ENCODE assay signal across 29 cellular contexts in the genomic region with DNA sequence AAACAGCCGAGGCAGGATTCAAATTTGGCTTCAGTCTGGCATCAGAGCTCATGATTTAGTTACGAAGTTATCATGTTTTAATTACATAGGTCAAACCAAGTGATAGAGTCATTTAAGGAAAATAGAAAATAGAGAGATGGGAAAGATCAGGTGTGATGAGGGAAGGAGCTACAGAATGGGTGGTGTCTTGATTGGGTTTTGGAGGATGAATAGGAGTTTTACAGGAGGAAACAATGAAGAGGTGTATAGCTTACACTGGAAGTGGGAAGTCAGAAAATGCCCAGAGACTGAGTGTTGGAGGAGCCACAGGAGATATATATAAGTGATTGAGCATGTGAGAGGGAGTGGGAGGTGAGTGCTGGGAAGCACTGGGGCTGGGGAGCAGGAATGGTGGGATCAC.
"Had no signal": no experiment of that assay in that cellular context is flagged by ENCODE, and none has a peak within 500 bp of the region (broad histone marks: within the 10 kb centered on the region; RNA-seq: fewer than 3 reads in every experiment).

No MANE protein-coding gene starts in this region.

- H3K9me3 ChIP-seq: stomach, suprapubic skin, testis, thoracic aorta, thyroid gland, tibial artery, tibial nerve, transverse colon, upper lobe of left lung, upper lobe of right lung, uterus, vagina had no signal

- H3K36me3 Mint-ChIP-seq: stimulated activated effector memory CD8-positive, alpha-beta T cell treated with anti-CD3 and anti-CD28 coated beads, Interleukin-12 subunit alpha, Interleukin-12 subunit beta, amount 100 ng/mL, for 72 hours; stimulated activated memory B cell treated with anti-CD40 and anti-IgM and Interleukin-4, amounts not matched to agents 10 μg/mL and 1 μg/mL and 100 μg/mL, for 72 hours; stimulated activated naive B cell treated with anti-CD40 and anti-IgM and Interleukin-4, amounts not matched to agents 10 μg/mL and 1 μg/mL and 100 μg/mL, for 72 hours; type B pancreatic cell had no signal

- H3K9me3 Mint-ChIP-seq: stimulated activated naive CD8-positive, alpha-beta T cell treated with anti-CD3 and anti-CD28 coated beads, Interleukin-15, amount 100 ng/mL, for 72 hours; stimulated activated naive CD8-positive, alpha-beta T cell treated with anti-CD3 and anti-CD28 coated beads, Interleukin-15, Interleukin-2, amounts not matched to agents 100 ng/mL and 50 ng/mL, for 24 hours; type B pancreatic cell had no signal

- H3K4me3 ChIP-seq: stomach, suprapubic skin, testis, thoracic aorta, thyroid gland, tibial artery, tibial nerve, transverse colon, upper lobe of left lung, upper lobe of right lung, uterus, vagina had no signal

- H3K27me3 ChIP-seq: stomach, suprapubic skin, testis, thyroid gland, tibial artery, tibial nerve, transverse colon, upper lobe of left lung, upper lobe of right lung, uterus, vagina had no signal

- H3K4me1 ChIP-seq: stomach, suprapubic skin, testis, thyroid gland, tibial artery, tibial nerve, transverse colon, upper lobe of left lung, upper lobe of right lung, uterus, vagina had no signal

- H3K4me1 Mint-ChIP-seq: stimulated activated effector memory CD8-positive, alpha-beta T cell treated with anti-CD3 and anti-CD28 coated beads, Interleukin-12 subunit alpha, Interleukin-12 subunit beta, amount 100 ng/mL, for 72 hours; stimulated activated memory B cell treated with anti-CD40 and anti-IgM and Interleukin-4, amounts not matched to agents 10 μg/mL and 1 μg/mL and 100 μg/mL, for 72 hours; stimulated activated naive CD8-positive, alpha-beta T cell treated with anti-CD3 and anti-CD28 coated beads, Interleukin-15, amount 100 ng/mL, for 72 hours had no signal

- FAIRE-seq: urothelium cell line had no signal

- H3K36me3 ChIP-seq: stomach, suprapubic skin, thoracic aorta, thyroid gland, tibial artery, tibial nerve, transverse colon, upper lobe of left lung, upper lobe of right lung, uterus, vagina had no signal

- H3K27ac ChIP-seq: stomach, suprapubic skin, testis, thoracic aorta, thyroid gland, tibial artery, tibial nerve, transverse colon, upper lobe of left lung, upper lobe of right lung, uterus, vagina had no signal

- H3K27ac Mint-ChIP-seq: stimulated activated effector memory CD8-positive, alpha-beta T cell treated with anti-CD3 and anti-CD28 coated beads, Interleukin-12 subunit alpha, Interleukin-12 subunit beta, amount 100 ng/mL, for 72 hours; stimulated activated memory B cell treated with anti-CD40 and anti-IgM and Interleukin-4, amounts not matched to agents 10 μg/mL and 1 μg/mL and 100 μg/mL, for 72 hours; stimulated activated naive B cell treated with anti-CD40 and anti-IgM and Interleukin-4, amounts not matched to agents 10 μg/mL and 1 μg/mL and 100 μg/mL, for 72 hours; stimulated activated naive CD8-positive, alpha-beta T cell treated with anti-CD3 and anti-CD28 coated beads, Interleukin-15, amount 100 ng/mL, for 72 hours; stimulated activated naive CD8-positive, alpha-beta T cell treated with anti-CD3 and anti-CD28 coated beads, Interleukin-15, Interleukin-2, amounts not matched to agents 100 ng/mL and 50 ng/mL, for 24 hours; type B pancreatic cell had no signal

- ATAC-seq: stimulated activated effector memory CD8-positive, alpha-beta T cell treated with anti-CD3 and anti-CD28 coated beads, Interleukin-12 subunit alpha, Interleukin-12 subunit beta, amount 100 ng/mL, for 72 hours; stimulated activated memory B cell treated with anti-CD40 and anti-IgM and Interleukin-4, amounts not matched to agents 10 μg/mL and 1 μg/mL and 100 μg/mL, for 72 hours; stimulated activated naive B cell treated with anti-CD40 and anti-IgM and Interleukin-4, amounts not matched to agents 10 μg/mL and 1 μg/mL and 100 μg/mL, for 72 hours; stimulated activated naive CD8-positive, alpha-beta T cell treated with anti-CD3 and anti-CD28 coated beads, Interleukin-15, amount 100 ng/mL, for 72 hours; stimulated activated naive CD8-positive, alpha-beta T cell treated with anti-CD3 and anti-CD28 coated beads, Interleukin-15, Interleukin-2, amounts not matched to agents 100 U/mL and 50 U/mL, for 24 hours; upper lobe of right lung had no signal

- H3K4me3 Mint-ChIP-seq: stimulated activated effector memory CD8-positive, alpha-beta T cell treated with anti-CD3 and anti-CD28 coated beads, Interleukin-12 subunit alpha, Interleukin-12 subunit beta, amount 100 ng/mL, for 72 hours; stimulated activated memory B cell treated with anti-CD40 and anti-IgM and Interleukin-4, amounts not matched to agents 10 μg/mL and 1 μg/mL and 100 μg/mL, for 72 hours; stimulated activated naive B cell treated with anti-CD40 and anti-IgM and Interleukin-4, amounts not matched to agents 10 μg/mL and 1 μg/mL and 100 μg/mL, for 72 hours; stimulated activated naive CD8-positive, alpha-beta T cell treated with anti-CD3 and anti-CD28 coated beads, Interleukin-15, amount 100 ng/mL, for 72 hours; stimulated activated naive CD8-positive, alpha-beta T cell treated with anti-CD3 and anti-CD28 coated beads, Interleukin-15, Interleukin-2, amounts not matched to agents 100 ng/mL and 50 ng/mL, for 24 hours; type B pancreatic cell had no signal

- DNase-seq: stimulated activated CD4-positive, alpha-beta T cell treated with anti-CD3 and anti-CD28 coated beads, Interleukin-2, amount 100 ng/mL, for 48 hours; stimulated activated CD4-positive, alpha-beta T cell treated with anti-CD3 and anti-CD28 coated beads, Interleukin-4, amount 100 ng/mL, for 1 hour; stimulated activated CD4-positive, alpha-beta T cell treated with anti-CD3 and anti-CD28 coated beads, Interleukin-4, amount 100 ng/mL, for 24 hours; stimulated activated CD4-positive, alpha-beta T cell treated with anti-CD3 and anti-CD28 coated beads, Interleukin-4, amount 100 ng/mL, for 4 hours; stimulated activated CD8-positive, alpha-beta memory T cell treated with anti-CD3 and anti-CD28 coated beads, Interleukin-4, amount 100 ng/mL, for 48 hours; stimulated activated naive B cell treated with anti-CD40 and anti-IgM and Interleukin-4, amounts not matched to agents 10 μg/mL and 1 μg/mL and 100 μg/mL, for 72 hours; stimulated activated naive CD4-positive, alpha-beta T cell; stimulated activated naive CD4-positive, alpha-beta T cell treated with Interleukin-2 at 50 U/mL for 16 hours; stimulated activated naive CD8-positive, alpha-beta T cell treated with anti-CD3 and anti-CD28 coated beads, Interleukin-15, amount 100 ng/mL, for 72 hours; stimulated activated naive CD8-positive, alpha-beta T cell treated with anti-CD3 and anti-CD28 coated beads, Interleukin-15, Interleukin-2, amounts not matched to agents 100 U/mL and 50 U/mL, for 24 hours; stomach; substantia nigra; testis; thyroid gland; tibial artery; transverse colon; trophoblast cell; upper lobe of left lung; upper lobe of right lung; uterus had no signal
